5 cellular contexts compared by ENCODE assay signal in the genomic region with DNA sequence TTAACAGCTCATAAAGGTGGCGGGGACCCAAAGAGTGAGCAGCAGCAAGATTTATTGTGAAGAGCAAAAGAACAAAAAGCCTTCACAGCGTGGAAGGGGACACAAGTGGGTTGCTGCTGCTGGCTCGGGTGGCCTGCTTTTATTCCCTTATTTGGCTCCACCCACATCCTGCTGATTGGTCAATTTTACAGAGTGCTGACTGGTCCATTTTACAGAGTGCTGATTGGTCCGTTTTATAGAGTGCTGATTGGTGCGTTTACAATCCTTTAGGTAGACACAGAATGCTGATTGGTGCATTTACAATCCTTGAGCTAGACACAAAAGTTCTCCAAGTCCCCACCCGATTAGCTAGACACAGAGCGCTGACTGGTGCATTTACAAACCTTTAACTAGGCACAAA.
TF ChIP-seq lines count a peak whose summit lies in the region.

No MANE protein-coding gene starts in this region.

TF ChIP-seq in A549, 52 proteins besides CTCF, POLR2A, EP300 and RAD21:
- TF ChIP-seq MAFK (IDR thresholded peaks at IDR 0.05; ENCODE audit: partially characterized antibody), result peak; percentile 88

TF ChIP-seq in IMR-90, 13 proteins besides CTCF, POLR2A, EP300 and RAD21:
- peak; percentile 56 for TF ChIP-seq MAFK (IDR thresholded peaks at IDR 0.05; ENCODE audit: low read depth, low read length)
TF ChIP-seq in IMR-90: peak in this region for 1; not testable (repeated sequence) for 12.

TF ChIP-seq in WTC11, 78 proteins besides CTCF, POLR2A, EP300 and RAD21:
- peak; percentile 47 for TF ChIP-seq NFYB (CRISPR knock-in tag; conservative IDR thresholded peaks at IDR 0.05; ENCODE audit: low read depth)

TF ChIP-seq in K562, 482 proteins besides CTCF, POLR2A, EP300 and RAD21:
- TF ChIP-seq NFYB (IDR thresholded peaks at IDR 0.05; ENCODE audit: extremely low read depth, insufficient read length) (peak; percentile 62), RBM25 (IDR thresholded peaks at IDR 0.05; ENCODE audit: low read depth, low read length, severe bottlenecking) (peak; percentile 46), ASH1L (IDR thresholded peaks at IDR 0.05; ENCODE audit: borderline replicate concordance, low read depth, partially characterized antibody) (peak; percentile 14), C11orf30 (IDR thresholded peaks at IDR 0.05; ENCODE audit: low read depth) (peak; percentile 72), ZNF316 (IDR thresholded peaks at IDR 0.05) (peak; percentile 86), MAFG (tag; conservative IDR thresholded peaks at IDR 0.05) (peak; percentile 62)

TF ChIP-seq in HepG2, 621 proteins besides CTCF, POLR2A, EP300 and RAD21:
- TF ChIP-seq MAFK (conservative IDR thresholded peaks at IDR 0.05 in 1 of 2, IDR thresholded peaks at IDR 0.05 in 1 of 2; ENCODE audit: low read length in 2 of 2) (peak; percentile 57 to 77; a peak in 3 of 4 replicates), MAFF (IDR thresholded peaks at IDR 0.05; ENCODE audit: low read depth, low read length) (peak; percentile 75), NFYB (CRISPR knock-in tag; IDR thresholded peaks at IDR 0.05) (peak; percentile 50)
